ENCODE assay signal across 8 cellular contexts in genomic region chr2:101518470-101519172, GRCh38. TPM values are rescaled to one million over a fixed set of nuclear protein-coding genes. Genes with fewer than 3 reads are reported as not detected.
A peak's percentile ranks its signal among the peaks of the same experiment; 100 is the strongest.
DNase-seq lines count a peak whose midpoint lies in the region; ATAC-seq and TF ChIP-seq lines count a peak whose summit lies in the region.

No MANE protein-coding gene starts in this region.

- no peak overlapping the region for H3K27ac Mint-ChIP-seq in naive thymus-derived CD8-positive, alpha-beta T cell

- H3K36me3 Mint-ChIP-seq in naive thymus-derived CD8-positive, alpha-beta T cell, result peaks cover 0 to 5% (median 0%) of the 10 kb centered on the region in 3 donors

- no peaks in the 10 kb centered on the region for H3K9me3 ChIP-seq in iPS-18a (ENCODE audit: control insufficient read depth, low read depth, low read length)

- H3K4me1 ChIP-seq in iPS-18a (ENCODE audit: control insufficient read depth, low read depth, low read length), result peaks cover 25% of the 10 kb centered on the region

- no peak for ATAC-seq in naive thymus-derived CD8-positive, alpha-beta T cell

- TF ChIP-seq RAD21 in Ishikawa (IDR thresholded peaks at IDR 0.05; ENCODE audit: low read depth), result peak; percentile 66

- DNase-seq in amygdala (lab: John Stamatoyannopoulos, UW), result peak in 45 of 56 donors; percentile 4 to 72 (median 39)
- DNase-seq in stromal cell of bone marrow (ENCODE audit: low read depth), result peak; percentile 59
- DNase-seq in naive thymus-derived CD8-positive, alpha-beta T cell, result no peak
- no peak for DNase-seq in activated CD4-positive, alpha-beta T cell treated with anti-CD3 and anti-CD28 coated beads, Interleukin-2, amount 50 U/mL, for 4 hours
- DNase-seq in OCI-M2 (lab: John Stamatoyannopoulos, UW; ENCODE audit: unreplicated experiment), result no peak

- no peak for TF ChIP-seq EP300 in Ishikawa (IDR thresholded peaks at IDR 0.05; ENCODE audit: borderline replicate concordance)

- H3K27me3 ChIP-seq in iPS-18a (ENCODE audit: control insufficient read depth, insufficient read depth, low read length), result no peaks in the 10 kb centered on the region

- H3K4me3 Mint-ChIP-seq in naive thymus-derived CD8-positive, alpha-beta T cell, result no peak overlapping the region

- no peak overlapping the region for H3K9ac ChIP-seq in iPS-18a (ENCODE audit: low read length)

- peaks cover 13 to 41% (median 26%) of the 10 kb centered on the region in 4 donors for H3K4me1 Mint-ChIP-seq in naive thymus-derived CD8-positive, alpha-beta T cell

- peak overlapping the region; percentile 33 for H3K4me3 ChIP-seq in iPS-18a (ENCODE audit: low read length)

- POLR2A ChIA-PET in naive thymus-derived CD8-positive, alpha-beta T cell (lab: Charles Lee), result interaction anchor here (1.0 kb wide), 1 partner anchor 9 kb away, joined by 3 read pairs; no protein-coding TSS in a partner anchor

- H3K9me3 Mint-ChIP-seq in naive thymus-derived CD8-positive, alpha-beta T cell, result peaks cover 0 to 10% (median 4%) of the 10 kb centered on the region in 9 donors

- peaks cover 0 to 3% (median 0%) of the 10 kb centered on the region in 5 donors for H3K27me3 Mint-ChIP-seq in naive thymus-derived CD8-positive, alpha-beta T cell

- H3K27ac ChIP-seq in C4-2B (peak overlapping the region; percentile 43), iPS-18a (ENCODE audit: low read length) (no peak overlapping the region)

- H3K36me3 ChIP-seq in iPS-18a (ENCODE audit: control insufficient read depth, low read depth, low read length), result no peaks in the 10 kb centered on the region

- peak; percentile 84 for TF ChIP-seq CTCF in C4-2B (conservative IDR thresholded peaks at IDR 0.05)

TF ChIP-seq in Ishikawa, 13 proteins besides CTCF, POLR2A, EP300 and RAD21:
- TF ChIP-seq MAX (IDR thresholded peaks at IDR 0.05) (no peak; the same call in 1 of the 2 replicates), CREB1 (IDR thresholded peaks at IDR 0.05; ENCODE audit: low read depth) (no peak), TEAD4 (IDR thresholded peaks at IDR 0.05) (no peak), YY1 (IDR thresholded peaks at IDR 0.05; ENCODE audit: low read depth) (no peak), CEBPB (IDR thresholded peaks at IDR 0.05) (no peak)

RNA-seq across cellular contexts. Expression of gene RFX8, which starts 43.7 kb away (rescaled TPM):
- total RNA-seq in naive thymus-derived CD8-positive, alpha-beta T cell, result not detected
- polyA plus RNA-seq in naive thymus-derived CD8-positive, alpha-beta T cell, result not detected

Comparison
In these comparisons a context has a peak if more than half of its experiments do, and no peak if none do; other contexts are left out.
1. DNase-seq: peak in amygdala (45 of 56) and stromal cell of bone marrow (single experiment); none in naive thymus-derived CD8-positive, alpha-beta T cell (0 of 10), activated CD4-positive, alpha-beta T cell treated with anti-CD3 and anti-CD28 coated beads, Interleukin-2, amount 50 U/mL, for 4 hours (0 of 2) and OCI-M2 (single experiment).